21 cellular contexts compared by ENCODE assay signal in genomic region chr6:74671558-74672025, GRCh38.
A peak's percentile ranks its signal among the peaks of the same experiment; 100 is the strongest.
DNase-seq lines count a peak whose midpoint lies in the region; ATAC-seq, FAIRE-seq and TF ChIP-seq lines count a peak whose summit lies in the region.
"Had no signal": no experiment of that assay in that cellular context is flagged by ENCODE, and none has a peak within 500 bp of the region (broad histone marks: within the 10 kb centered on the region; RNA-seq: fewer than 3 reads in every experiment).

No MANE protein-coding gene starts in this region.

- H3K27ac ChIP-seq in astrocyte (ENCODE audit: low read depth, low read length): peak overlapping the region; percentile 51
- H3K27ac ChIP-seq: vagina had no signal

- no peak for TF ChIP-seq POLR2A in erythroblast (IDR thresholded peaks at IDR 0.05; ENCODE audit: low read length)

- peak; percentile 83 for DNase-seq in HCEC 1CT
- DNase-seq in astrocyte (ENCODE audit: low read depth): peak; percentile 97
- peak; percentile 77 to 86 for DNase-seq in foreskin fibroblast
- peak; percentile 13 for DNase-seq in urothelium cell line (ENCODE audit: low spot score)
- no peak for DNase-seq in erythroblast (lab: John Stamatoyannopoulos, UW)
- DNase-seq in HuH-7.5 (ENCODE audit: low spot score): no peak
- DNase-seq: activated CD4-positive, alpha-beta T cell treated with anti-CD3 and anti-CD28 coated beads, Interleukin-2, amount 50 U/mL, for 48 hours; CD8-positive, alpha-beta memory T cell; effector memory CD8-positive, alpha-beta T cell; head of caudate nucleus; Kasumi-1; left colon; naive B cell; NCI-H2029 treated with DMSO at 0.1 percent for 48 hours; stimulated activated naive B cell treated with anti-CD40 and anti-IgM and Interleukin-4, amounts not matched to agents 10 μg/mL and 1 μg/mL and 100 μg/mL, for 72 hours; T-helper 9 cell had no signal

- FAIRE-seq in astrocyte (lab: Jason Lieb, UNC): peak; percentile 92
- peak; percentile 88 for FAIRE-seq in urothelium cell line (lab: Jason Lieb, UNC)

- H3K36me3 Mint-ChIP-seq in astrocyte (ENCODE audit: low read depth, unreplicated experiment): no peaks in the 10 kb centered on the region
- H3K36me3 Mint-ChIP-seq: CD8-positive, alpha-beta memory T cell; naive B cell; stimulated activated naive B cell treated with anti-CD40 and anti-IgM and Interleukin-4, amounts not matched to agents 10 μg/mL and 1 μg/mL and 100 μg/mL, for 72 hours had no signal

- no peak overlapping the region for H3K4me3 ChIP-seq in astrocyte (ENCODE audit: insufficient read depth, low read depth, low read length)
- H3K4me3 ChIP-seq in foreskin fibroblast (ENCODE audit: low read depth in 1 of 2, low read length in 2 of 2): no peak overlapping the region
- H3K4me3 ChIP-seq: GM23338, vagina had no signal

- H3K27me3 Mint-ChIP-seq in astrocyte (ENCODE audit: low read depth, unreplicated experiment): no peaks in the 10 kb centered on the region
- H3K27me3 Mint-ChIP-seq: CD8-positive, alpha-beta memory T cell; effector memory CD8-positive, alpha-beta T cell; naive B cell; stimulated activated naive B cell treated with anti-CD40 and anti-IgM and Interleukin-4, amounts not matched to agents 10 μg/mL and 1 μg/mL and 100 μg/mL, for 72 hours had no signal

- peaks cover 10% of the 10 kb centered on the region for H3K4me1 ChIP-seq in astrocyte (ENCODE audit: insufficient read depth, low read length)
- H3K4me1 ChIP-seq: vagina had no signal

- no peaks in the 10 kb centered on the region for H3K9me3 ChIP-seq in astrocyte (ENCODE audit: insufficient read depth, low read depth, low read length)
- H3K9me3 ChIP-seq: vagina had no signal

- ATAC-seq in GM21390 (IDR thresholded peaks at IDR 0.05; ENCODE audit: unreplicated experiment): no peak
- ATAC-seq: effector memory CD8-positive, alpha-beta T cell; GM23338; left colon; Right ventricle myocardium inferior; stimulated activated naive B cell treated with anti-CD40 and anti-IgM and Interleukin-4, amounts not matched to agents 10 μg/mL and 1 μg/mL and 100 μg/mL, for 72 hours had no signal

- H3K27ac Mint-ChIP-seq in astrocyte (ENCODE audit: unreplicated experiment): peak overlapping the region; percentile 73
- H3K27ac Mint-ChIP-seq: activated T-helper 1 cell treated with anti-CD3 and anti-CD28 coated beads, Interleukin-12 subunit alpha, Interleukin-12 subunit beta, Interleukin-2, Interleukin-4 antibody, amounts not matched to agents 30 ng/mL and 10 ng/mL and 1 ng/mL, durations not matched to agents 14 hours and 24 hours and 36 hours; CD8-positive, alpha-beta memory T cell; effector memory CD8-positive, alpha-beta T cell; GM23338; naive B cell; stimulated activated naive B cell treated with anti-CD40 and anti-IgM and Interleukin-4, amounts not matched to agents 10 μg/mL and 1 μg/mL and 100 μg/mL, for 72 hours had no signal

- peaks cover 3% of the 10 kb centered on the region for H3K9me3 Mint-ChIP-seq in astrocyte (ENCODE audit: unreplicated experiment)

- H3K9ac ChIP-seq in astrocyte (ENCODE audit: low read length): no peak overlapping the region

- H3K27me3 ChIP-seq in astrocyte (ENCODE audit: insufficient read depth, low read length): no peaks in the 10 kb centered on the region
- H3K27me3 ChIP-seq: vagina had no signal

- peak overlapping the region; percentile 35 for H3K4me2 ChIP-seq in astrocyte (ENCODE audit: low read length)
- H3K4me2 ChIP-seq: GM23338 had no signal

- no peaks in the 10 kb centered on the region for H3K36me3 ChIP-seq in astrocyte (ENCODE audit: insufficient read depth, low read length)
- H3K36me3 ChIP-seq: vagina had no signal

- TF ChIP-seq CTCF in astrocyte (IDR thresholded peaks at IDR 0.05; ENCODE audit: insufficient read depth, low read depth, low read length) (no peak), foreskin fibroblast (IDR thresholded peaks at IDR 0.05; ENCODE audit: low read depth, low read length) (no peak)

- peak overlapping the region; percentile 1 for H2AFZ ChIP-seq in astrocyte (ENCODE audit: low read depth, low read length)
- H2AFZ ChIP-seq: GM23338 had no signal

- no peak overlapping the region for H3K4me3 Mint-ChIP-seq in astrocyte (ENCODE audit: unreplicated experiment)
- H3K4me3 Mint-ChIP-seq: activated T-helper 1 cell treated with anti-CD3 and anti-CD28 coated beads, Interleukin-12 subunit alpha, Interleukin-12 subunit beta, Interleukin-2, Interleukin-4 antibody, amounts not matched to agents 30 ng/mL and 10 ng/mL and 1 ng/mL, durations not matched to agents 14 hours and 24 hours and 36 hours; CD8-positive, alpha-beta memory T cell; effector memory CD8-positive, alpha-beta T cell; GM23338; naive B cell; stimulated activated naive B cell treated with anti-CD40 and anti-IgM and Interleukin-4, amounts not matched to agents 10 μg/mL and 1 μg/mL and 100 μg/mL, for 72 hours had no signal

- H4K20me1 ChIP-seq in astrocyte (ENCODE audit: insufficient read depth, low read length): no peaks in the 10 kb centered on the region

- no peaks in the 10 kb centered on the region for H3K79me2 ChIP-seq in astrocyte (ENCODE audit: insufficient read depth, low read length)

- H3K4me1 Mint-ChIP-seq in astrocyte (ENCODE audit: low read depth, unreplicated experiment): peaks cover 15% of the 10 kb centered on the region
- H3K4me1 Mint-ChIP-seq: CD8-positive, alpha-beta memory T cell; GM23338; naive B cell; stimulated activated naive B cell treated with anti-CD40 and anti-IgM and Interleukin-4, amounts not matched to agents 10 μg/mL and 1 μg/mL and 100 μg/mL, for 72 hours had no signal

Comparison
In these comparisons a context has a peak if more than half of its experiments do, and no peak if none do; other contexts are left out.
1. DNase-seq: peak in HCEC 1CT (single experiment), astrocyte (single experiment), foreskin fibroblast (2 of 2) and urothelium cell line (single experiment); none in erythroblast (0 of 2) and HuH-7.5 (single experiment).